15 cellular contexts compared by ENCODE assay signal in the genomic region with DNA sequence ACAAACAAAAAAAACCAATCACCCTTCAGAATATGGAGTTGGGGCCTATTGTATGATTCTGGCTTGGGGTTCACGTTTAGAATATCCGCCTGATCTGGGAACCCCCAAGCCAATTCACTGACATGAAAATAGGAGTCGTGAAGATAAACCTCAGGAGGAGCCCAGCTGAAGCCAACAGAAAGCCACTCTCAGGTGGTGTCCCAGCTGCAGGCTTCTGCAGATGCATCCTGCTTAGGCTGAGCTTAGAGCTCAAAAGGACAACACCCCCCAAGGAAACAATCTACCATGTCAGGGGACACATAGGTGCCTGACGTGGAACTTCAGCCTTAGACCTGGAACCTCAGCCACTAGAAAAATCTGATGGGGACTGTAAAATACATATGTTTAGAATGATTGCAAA.
DNase-seq lines count a peak whose midpoint lies in the region; ATAC-seq lines count a peak whose summit lies in the region.
"Had no signal": no experiment of that assay in that cellular context is flagged by ENCODE, and none has a peak within 500 bp of the region (broad histone marks: within the 10 kb centered on the region; RNA-seq: fewer than 3 reads in every experiment).

No MANE protein-coding gene starts in this region.

- no peaks in the 10 kb centered on the region for H3K27me3 Mint-ChIP-seq in activated naive CD4-positive, alpha-beta T cell treated with anti-CD3 and anti-CD28 coated beads, Interleukin-2, amount 50 U/mL, for 24 hours
- no peaks in the 10 kb centered on the region for H3K27me3 Mint-ChIP-seq in activated naive CD8-positive, alpha-beta T cell
- no peaks in the 10 kb centered on the region for H3K27me3 Mint-ChIP-seq in stimulated activated naive CD8-positive, alpha-beta T cell treated with anti-CD3 and anti-CD28 coated beads, Interleukin-15, amount 100 ng/mL, for 72 hours

- H3K27ac Mint-ChIP-seq in activated naive CD4-positive, alpha-beta T cell treated with anti-CD3 and anti-CD28 coated beads, Interleukin-2, amount 50 U/mL, for 24 hours: peak overlapping the region; percentile 71
- peak overlapping the region; percentile 85 for H3K27ac Mint-ChIP-seq in activated naive CD8-positive, alpha-beta T cell
- H3K27ac Mint-ChIP-seq in stimulated activated naive CD8-positive, alpha-beta T cell treated with anti-CD3 and anti-CD28 coated beads, Interleukin-15, amount 100 ng/mL, for 72 hours: peak overlapping the region; percentile 23 to 69
- H3K27ac Mint-ChIP-seq: endodermal cell had no signal

- H3K4me1 Mint-ChIP-seq in activated naive CD4-positive, alpha-beta T cell treated with anti-CD3 and anti-CD28 coated beads, Interleukin-2, amount 50 U/mL, for 24 hours: peaks cover 56% of the 10 kb centered on the region
- peaks cover 59% of the 10 kb centered on the region for H3K4me1 Mint-ChIP-seq in activated naive CD8-positive, alpha-beta T cell (ENCODE audit: low read depth)
- peaks cover 76% of the 10 kb centered on the region for H3K4me1 Mint-ChIP-seq in stimulated activated naive CD8-positive, alpha-beta T cell treated with anti-CD3 and anti-CD28 coated beads, Interleukin-15, amount 100 ng/mL, for 72 hours

- no peaks in the 10 kb centered on the region for H3K9me3 Mint-ChIP-seq in activated naive CD4-positive, alpha-beta T cell treated with anti-CD3 and anti-CD28 coated beads, Interleukin-2, amount 50 U/mL, for 24 hours
- no peaks in the 10 kb centered on the region for H3K9me3 Mint-ChIP-seq in activated naive CD8-positive, alpha-beta T cell (ENCODE audit: low read depth)
- no peaks in the 10 kb centered on the region for H3K9me3 Mint-ChIP-seq in stimulated activated naive CD8-positive, alpha-beta T cell treated with anti-CD3 and anti-CD28 coated beads, Interleukin-15, amount 100 ng/mL, for 72 hours
- H3K9me3 Mint-ChIP-seq: endodermal cell, H9 had no signal

- DNase-seq in activated naive CD4-positive, alpha-beta T cell treated with Interleukin-2 at 50 U/mL for 16 hours: no peak
- peak; percentile 88 for DNase-seq in NAMALWA (ENCODE audit: low spot score)
- DNase-seq in stimulated activated naive CD8-positive, alpha-beta T cell treated with anti-CD3 and anti-CD28 coated beads, Interleukin-15, amount 100 ng/mL, for 72 hours: no peak
- no peak for DNase-seq in NCI-H526 treated with DMSO at 0.1 percent for 48 hours (lab: John Stamatoyannopoulos, UW)
- no peak for DNase-seq in GDM1 (lab: John Stamatoyannopoulos, UW)
- DNase-seq: caudate nucleus; endodermal cell; H9; NCI-H446 treated with DMSO at 0.1 percent for 48 hours; PC-9; stimulated activated CD4-positive, alpha-beta T cell treated with anti-CD3 and anti-CD28 coated beads, Interleukin-1b, Interleukin-23, amount 100 ng/mL, for 48 hours had no signal

- H3K36me3 Mint-ChIP-seq in activated naive CD4-positive, alpha-beta T cell treated with anti-CD3 and anti-CD28 coated beads, Interleukin-2, amount 50 U/mL, for 24 hours: peaks cover 9% of the 10 kb centered on the region
- peaks cover 8% of the 10 kb centered on the region for H3K36me3 Mint-ChIP-seq in activated naive CD8-positive, alpha-beta T cell

- no peak for ATAC-seq in stimulated activated naive CD8-positive, alpha-beta T cell treated with anti-CD3 and anti-CD28 coated beads, Interleukin-15, amount 100 ng/mL, for 72 hours
- ATAC-seq in GM19452 (IDR thresholded peaks at IDR 0.05; ENCODE audit: unreplicated experiment): no peak
- ATAC-seq: right cardiac atrium had no signal

- peak overlapping the region; percentile 57 for H3K4me3 Mint-ChIP-seq in activated naive CD4-positive, alpha-beta T cell treated with anti-CD3 and anti-CD28 coated beads, Interleukin-2, amount 50 U/mL, for 24 hours
- peak overlapping the region; percentile 63 for H3K4me3 Mint-ChIP-seq in activated naive CD8-positive, alpha-beta T cell
- peak overlapping the region in 1 of 2 donors; percentile 45 for H3K4me3 Mint-ChIP-seq in stimulated activated naive CD8-positive, alpha-beta T cell treated with anti-CD3 and anti-CD28 coated beads, Interleukin-15, amount 100 ng/mL, for 72 hours
- H3K4me3 Mint-ChIP-seq: endodermal cell, H9 had no signal
